28 cellular contexts compared by ENCODE assay signal in genomic region chrX:3514996-3515395, GRCh38.
DNase-seq lines count a peak whose midpoint lies in the region; TF ChIP-seq lines count a peak whose summit lies in the region.
"Had no signal": no experiment of that assay in that cellular context is flagged by ENCODE, and none has a peak within 500 bp of the region (broad histone marks: within the 10 kb centered on the region; RNA-seq: fewer than 3 reads in every experiment).

No MANE protein-coding gene starts in this region.

- no peak overlapping the region for H2AK5ac ChIP-seq in mesenchymal stem cell (ENCODE audit: low read length, severe bottlenecking)

- H3K9ac ChIP-seq in mesenchymal stem cell (ENCODE audit: low read length) = peak overlapping the region; percentile 61

- H3K4ac ChIP-seq in mesenchymal stem cell (ENCODE audit: low read depth in 1 of 2, low read length in 2 of 2) = no peak overlapping the region

- no peak overlapping the region for H3K18ac ChIP-seq in mesenchymal stem cell (ENCODE audit: low read depth in 1 of 2, low read length in 2 of 2)

- H3K27ac ChIP-seq in mesenchymal stem cell (ENCODE audit: low read length, poor library complexity, severe bottlenecking) = no peak overlapping the region
- H3K27ac ChIP-seq: esophagus muscularis mucosa, neutrophil, right lobe of liver, stomach had no signal

- H3K9me3 ChIP-seq in mesenchymal stem cell (ENCODE audit: control insufficient read depth, low read length) = no peaks in the 10 kb centered on the region
- H3K9me3 ChIP-seq: esophagus muscularis mucosa, neutrophil, right lobe of liver, stomach had no signal

- H3K4me2 ChIP-seq in mesenchymal stem cell (ENCODE audit: low read length, poor library complexity, severe bottlenecking) = no peak overlapping the region

- H3K27me3 ChIP-seq in mesenchymal stem cell (ENCODE audit: control insufficient read depth in 1 of 2, insufficient read depth in 1 of 2, low read length in 2 of 2) = no peaks in the 10 kb centered on the region
- H3K27me3 ChIP-seq: esophagus muscularis mucosa, neutrophil, right lobe of liver, stomach had no signal

- no peak overlapping the region for H2BK120ac ChIP-seq in mesenchymal stem cell (ENCODE audit: low read depth, low read length)

- H3K79me1 ChIP-seq in mesenchymal stem cell (replicated peaks; ENCODE audit: low read length, poor library complexity, severe bottlenecking) = no peaks in the 10 kb centered on the region

- WGBS in mesenchymal stem cell = no CpG with 5 or more reads among the region's 3 CpGs

- no peak overlapping the region for H2BK15ac ChIP-seq in mesenchymal stem cell (ENCODE audit: low read depth, poor library complexity, severe bottlenecking)

- H2AFZ ChIP-seq in mesenchymal stem cell (ENCODE audit: low read depth, low read length) = no peak overlapping the region

- no peak overlapping the region for H3K23ac ChIP-seq in mesenchymal stem cell (ENCODE audit: low read length in 2 of 2)

- no peak for TF ChIP-seq CTCF in cardiac fibroblast (IDR thresholded peaks at IDR 0.05; ENCODE audit: low read depth, low read length)

- H3K4me1 ChIP-seq in mesenchymal stem cell (ENCODE audit: control insufficient read depth, insufficient read depth, low read depth, low read length) = peaks cover 1% of the 10 kb centered on the region
- H3K4me1 ChIP-seq: esophagus muscularis mucosa, right lobe of liver, stomach had no signal

- H3K36me3 ChIP-seq in mesenchymal stem cell (ENCODE audit: control insufficient read depth in 1 of 2, insufficient read depth in 2 of 2, low read depth in 1 of 2, low read length in 2 of 2) = no peaks in the 10 kb centered on the region
- H3K36me3 ChIP-seq: esophagus muscularis mucosa, neutrophil, right lobe of liver, stomach had no signal

- no peak overlapping the region for H4K8ac ChIP-seq in mesenchymal stem cell (ENCODE audit: low read length)

- H2BK12ac ChIP-seq in mesenchymal stem cell (ENCODE audit: low read length in 2 of 2) = no peak overlapping the region

- DNase-seq in AG20443 (ENCODE audit: low spot score) (peak; percentile 8), M059J (ENCODE audit: low read depth) (peak; percentile 54), cardiac fibroblast (ENCODE audit: low read depth in 2 of 2) (peak; percentile 17 to 56), mesenchymal stem cell (no peak), NOMO-1 treated with dmso at 0.1 percent for 144 hours (lab: John Stamatoyannopoulos, UW; ENCODE audit: unreplicated experiment) (no peak), HT-29 (ENCODE audit: low spot score) (no peak), SIG-M5 treated with dmso at 0.1 percent for 504 hours (lab: John Stamatoyannopoulos, UW; ENCODE audit: unreplicated experiment) (no peak)
- DNase-seq: activated CD4-positive, alpha-beta memory T cell treated with anti-CD3 and anti-CD28 coated beads, Interleukin-2, amount 10 ng/mL, durations not matched to agents 7 days and 5 days; activated CD8-positive, alpha-beta memory T cell treated with anti-CD3 and anti-CD28 coated beads, Interleukin-2, amount 50 U/mL, for 4 hours; activated naive CD4-positive, alpha-beta T cell; activated naive CD8-positive, alpha-beta T cell treated with anti-CD3 and anti-CD28 coated beads, Interleukin-2, amount 50 U/mL, for 24 hours; C1 segment of cervical spinal cord; cerebellar nuclear complex; COR-L47; GDM1; H9; islet precursor cell; Karpas-422; left ventricle myocardium superior; naive B cell; NCI-H1694 treated with DMSO at 0.1 percent for 48 hours; NCI-H82; right lobe of liver; stimulated activated CD4-positive, alpha-beta T cell treated with anti-CD3 and anti-CD28 coated beads, Interleukin-4, amount 100 ng/mL, for 1 hour; stomach; T-helper 2 cell had no signal

- H2BK5ac ChIP-seq in mesenchymal stem cell (ENCODE audit: low read depth, low read length, poor library complexity, severe bottlenecking) = no peak overlapping the region

- H4K91ac ChIP-seq in mesenchymal stem cell (ENCODE audit: low read length) = no peak overlapping the region

- H3K4me3 ChIP-seq in cardiac fibroblast (replicated peaks in 1 of 2; ENCODE audit: low read depth in 2 of 2, low read length in 2 of 2) (no peak overlapping the region), mesenchymal stem cell (ENCODE audit: insufficient read depth in 1 of 2, low read depth in 1 of 2, low read length in 2 of 2) (no peak overlapping the region)
- H3K4me3 ChIP-seq: esophagus muscularis mucosa, right lobe of liver, stomach had no signal

- H3K14ac ChIP-seq in mesenchymal stem cell (ENCODE audit: low read length in 2 of 2) = no peak overlapping the region

Comparison
In these comparisons a context has a peak if more than half of its experiments do, and no peak if none do; other contexts are left out.
1. DNase-seq: peak in AG20443 (single experiment), M059J (single experiment) and cardiac fibroblast (2 of 2); none in mesenchymal stem cell (single experiment), NOMO-1 treated with dmso at 0.1 percent for 144 hours (single experiment), HT-29 (single experiment) and SIG-M5 treated with dmso at 0.1 percent for 504 hours (single experiment).